Comparison of ENCODE assay signal across 1 cellular context in genomic region chr5:95392593-95393182, GRCh38.
TF ChIP-seq lines count a peak whose summit lies in the region.

No MANE protein-coding gene starts in this region.

TF ChIP-seq in K562, 482 proteins besides CTCF, POLR2A, EP300 and RAD21 (continued from another document and continues in another):
- TF ChIP-seq ZNF583 (CRISPR knock-in tag; IDR thresholded peaks at IDR 0.05) (no peak), ZNF280B (CRISPR knock-in tag; IDR thresholded peaks at IDR 0.05) (no peak), MBD2 (IDR thresholded peaks at IDR 0.05; ENCODE audit: borderline replicate concordance, low read depth) (no peak), SMARCA5 (IDR thresholded peaks at IDR 0.05) (no peak), SRSF1 (IDR thresholded peaks at IDR 0.05; ENCODE audit: low read depth, low read length) (no peak), ZNF274 (IDR thresholded peaks at IDR 0.05; ENCODE audit: borderline replicate concordance, low read depth, low read length) (no peak), SETDB1 (IDR thresholded peaks at IDR 0.05; ENCODE audit: low read length) (no peak), MXI1 (IDR thresholded peaks at IDR 0.05; ENCODE audit: low read depth, low read length) (no peak), BCOR (IDR thresholded peaks at IDR 0.05) (no peak), RBFOX2 (IDR thresholded peaks at IDR 0.05; ENCODE audit: low read depth, low read length) (no peak), ZNF79 (CRISPR knock-in tag; IDR thresholded peaks at IDR 0.05; ENCODE audit: low read depth) (no peak), BHLHE40 (IDR thresholded peaks at IDR 0.05; ENCODE audit: low read length) (no peak), CBX8 (IDR thresholded peaks at IDR 0.05; ENCODE audit: borderline replicate concordance, extremely low read depth, low read depth, low read length, poor library complexity, severe bottlenecking) (no peak), DPF2 (IDR thresholded peaks at IDR 0.05) (peak; percentile 47; the same call in 1 of the 2 replicates), TCF7L2 (IDR thresholded peaks at IDR 0.05; ENCODE audit: low read depth, low read length) (no peak), NFE2L1 (tag; IDR thresholded peaks at IDR 0.05; ENCODE audit: borderline replicate concordance, low read depth) (no peak), PHF21A (IDR thresholded peaks at IDR 0.05; ENCODE audit: borderline replicate concordance, low read depth) (no peak), MBD1 (CRISPR knock-in tag; IDR thresholded peaks at IDR 0.05) (no peak), SOX6 (IDR thresholded peaks at IDR 0.05) (no peak), ZNF12 (CRISPR knock-in tag; IDR thresholded peaks at IDR 0.05) (no peak), ZNF445 (CRISPR knock-in tag; IDR thresholded peaks at IDR 0.05; ENCODE audit: low read depth) (no peak), ZNF384 (IDR thresholded peaks at IDR 0.05; ENCODE audit: low read depth, low read length) (peak; percentile 83), E2F3 (CRISPR knock-in tag; IDR thresholded peaks at IDR 0.05) (no peak), BRD4 (IDR thresholded peaks at IDR 0.05) (no peak), HDAC2 (IDR thresholded peaks at IDR 0.05) (no peak), SMAD2 (IDR thresholded peaks at IDR 0.05; ENCODE audit: low read depth, low read length) (no peak), ZC3H4 (CRISPR knock-in tag; IDR thresholded peaks at IDR 0.05; ENCODE audit: borderline replicate concordance) (no peak), CSDE1 (IDR thresholded peaks at IDR 0.05) (no peak), HCFC1 (IDR thresholded peaks at IDR 0.05; ENCODE audit: low read depth, low read length) (no peak), EWSR1 (IDR thresholded peaks at IDR 0.05; ENCODE audit: borderline replicate concordance, low read depth, partially characterized antibody) (no peak), SNIP1 (IDR thresholded peaks at IDR 0.05; ENCODE audit: low read depth) (no peak), MAFG (tag; conservative IDR thresholded peaks at IDR 0.05) (peak; percentile 93), ZNF282 (CRISPR knock-in tag; IDR thresholded peaks at IDR 0.05) (no peak), HMG20A (CRISPR knock-in tag; conservative IDR thresholded peaks at IDR 0.05) (no peak), SP1 (CRISPR knock-in tag; IDR thresholded peaks at IDR 0.05) (no peak), NEUROD1 (IDR thresholded peaks at IDR 0.05; ENCODE audit: borderline replicate concordance, low read depth, low read length, partially characterized antibody) (no peak), E2F4 (CRISPR knock-in tag; IDR thresholded peaks at IDR 0.05; ENCODE audit: low read depth) (no peak), FIP1L1 (IDR thresholded peaks at IDR 0.05; ENCODE audit: low read depth, low read length, poor library complexity, severe bottlenecking) (no peak), ARID3B (CRISPR knock-in tag; IDR thresholded peaks at IDR 0.05; ENCODE audit: borderline replicate concordance) (no peak), NR1H2 (CRISPR knock-in tag; IDR thresholded peaks at IDR 0.05) (no peak)
- TF ChIP-seq, protein P1, sequence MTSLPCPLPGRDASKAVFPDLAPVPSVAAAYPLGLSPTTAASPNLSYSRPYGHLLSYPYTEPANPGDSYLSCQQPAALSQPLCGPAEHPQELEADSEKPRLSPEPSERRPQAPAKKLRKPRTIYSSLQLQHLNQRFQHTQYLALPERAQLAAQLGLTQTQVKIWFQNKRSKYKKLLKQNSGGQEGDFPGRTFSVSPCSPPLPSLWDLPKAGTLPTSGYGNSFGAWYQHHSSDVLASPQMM (CRISPR knock-in tag; IDR thresholded peaks at IDR 0.05): no peak
- TF ChIP-seq, protein P2, sequence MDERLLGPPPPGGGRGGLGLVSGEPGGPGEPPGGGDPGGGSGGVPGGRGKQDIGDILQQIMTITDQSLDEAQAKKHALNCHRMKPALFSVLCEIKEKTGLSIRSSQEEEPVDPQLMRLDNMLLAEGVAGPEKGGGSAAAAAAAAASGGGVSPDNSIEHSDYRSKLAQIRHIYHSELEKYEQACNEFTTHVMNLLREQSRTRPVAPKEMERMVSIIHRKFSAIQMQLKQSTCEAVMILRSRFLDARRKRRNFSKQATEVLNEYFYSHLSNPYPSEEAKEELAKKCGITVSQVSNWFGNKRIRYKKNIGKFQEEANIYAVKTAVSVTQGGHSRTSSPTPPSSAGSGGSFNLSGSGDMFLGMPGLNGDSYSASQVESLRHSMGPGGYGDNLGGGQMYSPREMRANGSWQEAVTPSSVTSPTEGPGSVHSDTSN (CRISPR knock-in tag; IDR thresholded peaks at IDR 0.05; ENCODE audit: low read depth): no peak
- TF ChIP-seq, protein P2 (tag; conservative IDR thresholded peaks at IDR 0.05; ENCODE audit: low read depth): peak; percentile 24; the same call in 1 of the 2 replicates
- TF ChIP-seq, protein P3, sequence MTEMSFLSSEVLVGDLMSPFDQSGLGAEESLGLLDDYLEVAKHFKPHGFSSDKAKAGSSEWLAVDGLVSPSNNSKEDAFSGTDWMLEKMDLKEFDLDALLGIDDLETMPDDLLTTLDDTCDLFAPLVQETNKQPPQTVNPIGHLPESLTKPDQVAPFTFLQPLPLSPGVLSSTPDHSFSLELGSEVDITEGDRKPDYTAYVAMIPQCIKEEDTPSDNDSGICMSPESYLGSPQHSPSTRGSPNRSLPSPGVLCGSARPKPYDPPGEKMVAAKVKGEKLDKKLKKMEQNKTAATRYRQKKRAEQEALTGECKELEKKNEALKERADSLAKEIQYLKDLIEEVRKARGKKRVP (CRISPR knock-in tag; IDR thresholded peaks at IDR 0.05): no peak
- TF ChIP-seq, protein P4, sequence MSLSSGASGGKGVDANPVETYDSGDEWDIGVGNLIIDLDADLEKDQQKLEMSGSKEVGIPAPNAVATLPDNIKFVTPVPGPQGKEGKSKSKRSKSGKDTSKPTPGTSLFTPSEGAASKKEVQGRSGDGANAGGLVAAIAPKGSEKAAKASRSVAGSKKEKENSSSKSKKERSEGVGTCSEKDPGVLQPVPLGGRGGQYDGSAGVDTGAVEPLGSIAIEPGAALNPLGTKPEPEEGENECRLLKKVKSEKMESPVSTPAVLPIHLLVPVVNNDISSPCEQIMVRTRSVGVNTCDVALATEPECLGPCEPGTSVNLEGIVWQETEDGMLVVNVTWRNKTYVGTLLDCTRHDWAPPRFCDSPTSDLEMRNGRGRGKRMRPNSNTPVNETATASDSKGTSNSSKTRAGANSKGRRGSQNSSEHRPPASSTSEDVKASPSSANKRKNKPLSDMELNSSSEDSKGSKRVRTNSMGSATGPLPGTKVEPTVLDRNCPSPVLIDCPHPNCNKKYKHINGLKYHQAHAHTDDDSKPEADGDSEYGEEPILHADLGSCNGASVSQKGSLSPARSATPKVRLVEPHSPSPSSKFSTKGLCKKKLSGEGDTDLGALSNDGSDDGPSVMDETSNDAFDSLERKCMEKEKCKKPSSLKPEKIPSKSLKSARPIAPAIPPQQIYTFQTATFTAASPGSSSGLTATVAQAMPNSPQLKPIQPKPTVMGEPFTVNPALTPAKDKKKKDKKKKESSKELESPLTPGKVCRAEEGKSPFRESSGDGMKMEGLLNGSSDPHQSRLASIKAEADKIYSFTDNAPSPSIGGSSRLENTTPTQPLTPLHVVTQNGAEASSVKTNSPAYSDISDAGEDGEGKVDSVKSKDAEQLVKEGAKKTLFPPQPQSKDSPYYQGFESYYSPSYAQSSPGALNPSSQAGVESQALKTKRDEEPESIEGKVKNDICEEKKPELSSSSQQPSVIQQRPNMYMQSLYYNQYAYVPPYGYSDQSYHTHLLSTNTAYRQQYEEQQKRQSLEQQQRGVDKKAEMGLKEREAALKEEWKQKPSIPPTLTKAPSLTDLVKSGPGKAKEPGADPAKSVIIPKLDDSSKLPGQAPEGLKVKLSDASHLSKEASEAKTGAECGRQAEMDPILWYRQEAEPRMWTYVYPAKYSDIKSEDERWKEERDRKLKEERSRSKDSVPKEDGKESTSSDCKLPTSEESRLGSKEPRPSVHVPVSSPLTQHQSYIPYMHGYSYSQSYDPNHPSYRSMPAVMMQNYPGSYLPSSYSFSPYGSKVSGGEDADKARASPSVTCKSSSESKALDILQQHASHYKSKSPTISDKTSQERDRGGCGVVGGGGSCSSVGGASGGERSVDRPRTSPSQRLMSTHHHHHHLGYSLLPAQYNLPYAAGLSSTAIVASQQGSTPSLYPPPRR (CRISPR knock-in tag; IDR thresholded peaks at IDR 0.05; ENCODE audit: borderline replicate concordance): no peak
- TF ChIP-seq, protein P5, sequence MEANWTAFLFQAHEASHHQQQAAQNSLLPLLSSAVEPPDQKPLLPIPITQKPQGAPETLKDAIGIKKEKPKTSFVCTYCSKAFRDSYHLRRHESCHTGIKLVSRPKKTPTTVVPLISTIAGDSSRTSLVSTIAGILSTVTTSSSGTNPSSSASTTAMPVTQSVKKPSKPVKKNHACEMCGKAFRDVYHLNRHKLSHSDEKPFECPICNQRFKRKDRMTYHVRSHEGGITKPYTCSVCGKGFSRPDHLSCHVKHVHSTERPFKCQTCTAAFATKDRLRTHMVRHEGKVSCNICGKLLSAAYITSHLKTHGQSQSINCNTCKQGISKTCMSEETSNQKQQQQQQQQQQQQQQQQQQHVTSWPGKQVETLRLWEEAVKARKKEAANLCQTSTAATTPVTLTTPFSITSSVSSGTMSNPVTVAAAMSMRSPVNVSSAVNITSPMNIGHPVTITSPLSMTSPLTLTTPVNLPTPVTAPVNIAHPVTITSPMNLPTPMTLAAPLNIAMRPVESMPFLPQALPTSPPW (CRISPR knock-in tag; IDR thresholded peaks at IDR 0.05): 0 out of 2 replicates have a peak, but pooled peaks have one; percentile 23
- TF ChIP-seq, protein P6, sequence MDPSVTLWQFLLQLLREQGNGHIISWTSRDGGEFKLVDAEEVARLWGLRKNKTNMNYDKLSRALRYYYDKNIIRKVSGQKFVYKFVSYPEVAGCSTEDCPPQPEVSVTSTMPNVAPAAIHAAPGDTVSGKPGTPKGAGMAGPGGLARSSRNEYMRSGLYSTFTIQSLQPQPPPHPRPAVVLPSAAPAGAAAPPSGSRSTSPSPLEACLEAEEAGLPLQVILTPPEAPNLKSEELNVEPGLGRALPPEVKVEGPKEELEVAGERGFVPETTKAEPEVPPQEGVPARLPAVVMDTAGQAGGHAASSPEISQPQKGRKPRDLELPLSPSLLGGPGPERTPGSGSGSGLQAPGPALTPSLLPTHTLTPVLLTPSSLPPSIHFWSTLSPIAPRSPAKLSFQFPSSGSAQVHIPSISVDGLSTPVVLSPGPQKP (CRISPR knock-in tag; IDR thresholded peaks at IDR 0.05): no peak
